In the genomic region with DNA sequence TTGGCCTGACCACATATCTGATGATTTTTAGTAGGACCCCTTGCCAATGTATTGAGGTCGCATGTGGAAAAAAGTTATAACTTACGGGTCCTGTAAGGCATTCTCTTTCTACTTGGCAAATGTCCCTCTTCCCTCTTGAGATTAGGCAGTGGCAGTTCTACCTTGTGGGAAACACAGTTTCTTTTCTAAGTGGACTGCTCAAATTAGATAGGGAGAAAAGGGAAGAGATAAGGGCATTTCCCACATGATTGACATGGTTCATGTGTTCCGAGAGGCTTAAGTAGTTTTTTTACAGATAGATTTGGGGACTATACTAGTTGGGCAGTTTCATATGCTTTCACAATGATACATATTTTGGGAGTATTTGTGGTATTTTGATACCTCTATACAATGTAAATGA, we compare ENCODE assay signal across 1 cellular context.
TF ChIP-seq lines count a peak whose summit lies in the region.

No MANE protein-coding gene starts in this region.

TF ChIP-seq in K562, 482 proteins besides CTCF, POLR2A, EP300 and RAD21 (continued from another document):
- TF ChIP-seq ZNF407 (IDR thresholded peaks at IDR 0.05; ENCODE audit: low read depth) (peak; percentile 19; the same call in 1 of the 2 replicates), SMARCC2 (IDR thresholded peaks at IDR 0.05; ENCODE audit: low read depth) (peak; percentile 76; the same call in 1 of the 2 replicates), BACH1 (tag; IDR thresholded peaks at IDR 0.05) (no peak), MTA3 (IDR thresholded peaks at IDR 0.05; ENCODE audit: borderline replicate concordance) (0 out of 2 replicates have a peak, but pooled peaks have one; percentile 54)
TF ChIP-seq in K562: peak in this region for 56.
